In genomic region chr6:53151676-53152075, GRCh38 we compare ENCODE assay signal across 11 cellular contexts. TPM values are rescaled to one million over a fixed set of nuclear protein-coding genes. Genes with fewer than 3 reads are reported as not detected.
DNase-seq lines count a peak whose midpoint lies in the region; ATAC-seq and TF ChIP-seq lines count a peak whose summit lies in the region.
"Had no signal": no experiment of that assay in that cellular context is flagged by ENCODE, and none has a peak within 500 bp of the region (broad histone marks: within the 10 kb centered on the region; RNA-seq: fewer than 3 reads in every experiment).

No MANE protein-coding gene starts in this region.

- no peak for ATAC-seq in GM19328 (IDR thresholded peaks at IDR 0.05; ENCODE audit: unreplicated experiment)
- ATAC-seq: activated T-helper 17 cell treated with anti-CD3 and anti-CD28 coated beads, Interleukin-2, amount 50 U/mL, for 72 hours had no signal

- H3K4me3 ChIP-seq in Jurkat, Clone E6-1 (ENCODE audit: low read length): no peak overlapping the region
- no peak overlapping the region for H3K4me3 ChIP-seq in brain microvascular endothelial cell (ENCODE audit: low read depth, low read length)

- in situ Hi-C loops in brain microvascular endothelial cell (cut with HindIII; ENCODE audit: low pct_ligation_motif_present, low sequenced_read_pairs): no loop called here

- no peaks in the 10 kb centered on the region for H3K36me3 Mint-ChIP-seq in type B pancreatic cell

- peaks cover 4% of the 10 kb centered on the region for H3K9me3 Mint-ChIP-seq in type B pancreatic cell
- H3K9me3 Mint-ChIP-seq: activated T-helper 17 cell treated with anti-CD3 and anti-CD28 coated beads, Interleukin-2, amount 50 U/mL, for 72 hours had no signal

- peak; percentile 15 for DNase-seq in stimulated activated CD4-positive, alpha-beta T cell treated with anti-CD3 and anti-CD28 coated beads, Interleukin-15, amount 100 ng/mL, for 24 hours
- no peak for DNase-seq in stimulated activated CD4-positive, alpha-beta T cell treated with anti-CD3 and anti-CD28 coated beads, Interleukin-4, amount 100 ng/mL, for 4 hours
- DNase-seq in Jurkat, Clone E6-1 (ENCODE audit: low read depth, low spot score): peak; percentile 17
- DNase-seq in brain microvascular endothelial cell: no peak
- no peak for DNase-seq in type B pancreatic cell (ENCODE audit: extremely low spot score, unreplicated experiment)
- DNase-seq in HK-2 (ENCODE audit: unreplicated experiment): no peak
- DNase-seq in superior temporal gyrus (ENCODE audit: extremely low spot score): no peak
- DNase-seq: DMS79 treated with DMSO at 0.1 percent for 48 hours had no signal

- no peaks in the 10 kb centered on the region for H3K4me1 Mint-ChIP-seq in type B pancreatic cell (ENCODE audit: unreplicated experiment)
- H3K4me1 Mint-ChIP-seq: activated T-helper 17 cell treated with anti-CD3 and anti-CD28 coated beads, Interleukin-2, amount 50 U/mL, for 72 hours; IgD-negative memory B cell had no signal

- H3K27ac ChIP-seq in brain microvascular endothelial cell: no peak overlapping the region

- TF ChIP-seq CTCF in brain microvascular endothelial cell (IDR thresholded peaks at IDR 0.05; ENCODE audit: low read depth, low read length, missing control alignments) (peak; percentile 64), type B pancreatic cell (conservative IDR thresholded peaks at IDR 0.05) (peak; percentile 43)

- H3K36me3 ChIP-seq in brain microvascular endothelial cell (replicated peaks): no peaks in the 10 kb centered on the region

- no peaks in the 10 kb centered on the region for H3K27me3 Mint-ChIP-seq in type B pancreatic cell

- H3K27ac Mint-ChIP-seq in type B pancreatic cell: no peak overlapping the region
- H3K27ac Mint-ChIP-seq: activated T-helper 17 cell treated with anti-CD3 and anti-CD28 coated beads, Interleukin-2, amount 50 U/mL, for 72 hours; IgD-negative memory B cell had no signal

- H3K27me3 ChIP-seq in brain microvascular endothelial cell (replicated peaks): no peaks in the 10 kb centered on the region

- H3K4me3 Mint-ChIP-seq in type B pancreatic cell: no peak overlapping the region
- H3K4me3 Mint-ChIP-seq: activated T-helper 17 cell treated with anti-CD3 and anti-CD28 coated beads, Interleukin-2, amount 50 U/mL, for 72 hours; IgD-negative memory B cell had no signal

RNA-seq across cellular contexts. Expression of gene GCM1, which starts 3.0 kb away (rescaled TPM):
- polyA plus RNA-seq in Jurkat, Clone E6-1 (2012; ENCODE audit: insufficient read depth, insufficient read length): not detected
- total RNA-seq in type B pancreatic cell (ENCODE audit: low replicate concordance): 0.17 TPM in 1 of 2 replicates, not detected in the other
- polyA plus RNA-seq: IgD-negative memory B cell had no signal

Comparison
In these comparisons a context has a peak if more than half of its experiments do, and no peak if none do; other contexts are left out.
1. DNase-seq: peak in stimulated activated CD4-positive, alpha-beta T cell treated with anti-CD3 and anti-CD28 coated beads, Interleukin-15, amount 100 ng/mL, for 24 hours (single experiment) and Jurkat, Clone E6-1 (single experiment); none in stimulated activated CD4-positive, alpha-beta T cell treated with anti-CD3 and anti-CD28 coated beads, Interleukin-4, amount 100 ng/mL, for 4 hours (0 of 2), brain microvascular endothelial cell (single experiment), type B pancreatic cell (single experiment), HK-2 (single experiment) and superior temporal gyrus (single experiment).